ENCODE assay signal across 2 cellular contexts in the genomic region with DNA sequence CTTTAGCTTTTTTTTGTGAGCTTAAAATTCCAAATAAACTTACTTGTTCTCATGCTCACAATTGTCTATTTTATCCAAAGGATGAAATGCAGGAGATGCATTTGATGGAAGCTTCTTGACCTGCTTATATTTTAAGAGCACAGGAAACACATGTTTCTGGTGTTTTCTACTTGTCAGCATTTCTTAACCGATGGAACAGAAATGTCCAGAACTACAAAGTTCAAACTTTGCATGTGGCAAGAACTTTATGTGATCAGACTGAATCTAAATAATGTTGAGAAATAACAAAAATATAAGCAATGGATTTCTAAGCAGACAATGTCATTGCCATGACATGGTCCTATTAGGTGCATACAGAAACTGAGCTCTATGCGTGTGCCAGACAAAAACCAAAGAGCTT.
A peak's percentile ranks its signal among the peaks of the same experiment; 100 is the strongest.
TF ChIP-seq lines count a peak whose summit lies in the region.

No MANE protein-coding gene starts in this region.

TF ChIP-seq in A549, 52 proteins besides CTCF, POLR2A, EP300 and RAD21:
- TF ChIP-seq HOXA7 (CRISPR knock-in tag; IDR thresholded peaks at IDR 0.05) (no peak), MAFK (IDR thresholded peaks at IDR 0.05; ENCODE audit: partially characterized antibody) (peak; percentile 88), ZSCAN20 (CRISPR knock-in tag; IDR thresholded peaks at IDR 0.05) (no peak)
- TF ChIP-seq, protein P1, sequence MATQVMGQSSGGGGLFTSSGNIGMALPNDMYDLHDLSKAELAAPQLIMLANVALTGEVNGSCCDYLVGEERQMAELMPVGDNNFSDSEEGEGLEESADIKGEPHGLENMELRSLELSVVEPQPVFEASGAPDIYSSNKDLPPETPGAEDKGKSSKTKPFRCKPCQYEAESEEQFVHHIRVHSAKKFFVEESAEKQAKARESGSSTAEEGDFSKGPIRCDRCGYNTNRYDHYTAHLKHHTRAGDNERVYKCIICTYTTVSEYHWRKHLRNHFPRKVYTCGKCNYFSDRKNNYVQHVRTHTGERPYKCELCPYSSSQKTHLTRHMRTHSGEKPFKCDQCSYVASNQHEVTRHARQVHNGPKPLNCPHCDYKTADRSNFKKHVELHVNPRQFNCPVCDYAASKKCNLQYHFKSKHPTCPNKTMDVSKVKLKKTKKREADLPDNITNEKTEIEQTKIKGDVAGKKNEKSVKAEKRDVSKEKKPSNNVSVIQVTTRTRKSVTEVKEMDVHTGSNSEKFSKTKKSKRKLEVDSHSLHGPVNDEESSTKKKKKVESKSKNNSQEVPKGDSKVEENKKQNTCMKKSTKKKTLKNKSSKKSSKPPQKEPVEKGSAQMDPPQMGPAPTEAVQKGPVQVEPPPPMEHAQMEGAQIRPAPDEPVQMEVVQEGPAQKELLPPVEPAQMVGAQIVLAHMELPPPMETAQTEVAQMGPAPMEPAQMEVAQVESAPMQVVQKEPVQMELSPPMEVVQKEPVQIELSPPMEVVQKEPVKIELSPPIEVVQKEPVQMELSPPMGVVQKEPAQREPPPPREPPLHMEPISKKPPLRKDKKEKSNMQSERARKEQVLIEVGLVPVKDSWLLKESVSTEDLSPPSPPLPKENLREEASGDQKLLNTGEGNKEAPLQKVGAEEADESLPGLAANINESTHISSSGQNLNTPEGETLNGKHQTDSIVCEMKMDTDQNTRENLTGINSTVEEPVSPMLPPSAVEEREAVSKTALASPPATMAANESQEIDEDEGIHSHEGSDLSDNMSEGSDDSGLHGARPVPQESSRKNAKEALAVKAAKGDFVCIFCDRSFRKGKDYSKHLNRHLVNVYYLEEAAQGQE (IDR thresholded peaks at IDR 0.05) = no peak
TF ChIP-seq in A549: peak in this region for 1.

TF ChIP-seq in K562, 482 proteins besides CTCF, POLR2A, EP300 and RAD21:
- TF ChIP-seq ZNF316 (IDR thresholded peaks at IDR 0.05) = peak; percentile 60
- no peak for TF ChIP-seq HCFC1 (IDR thresholded peaks at IDR 0.05; ENCODE audit: low read depth, low read length)
- TF ChIP-seq C11orf30 (IDR thresholded peaks at IDR 0.05; ENCODE audit: low read depth) = peak; percentile 20; the same call in 1 of the 2 replicates
